In the genomic region with DNA sequence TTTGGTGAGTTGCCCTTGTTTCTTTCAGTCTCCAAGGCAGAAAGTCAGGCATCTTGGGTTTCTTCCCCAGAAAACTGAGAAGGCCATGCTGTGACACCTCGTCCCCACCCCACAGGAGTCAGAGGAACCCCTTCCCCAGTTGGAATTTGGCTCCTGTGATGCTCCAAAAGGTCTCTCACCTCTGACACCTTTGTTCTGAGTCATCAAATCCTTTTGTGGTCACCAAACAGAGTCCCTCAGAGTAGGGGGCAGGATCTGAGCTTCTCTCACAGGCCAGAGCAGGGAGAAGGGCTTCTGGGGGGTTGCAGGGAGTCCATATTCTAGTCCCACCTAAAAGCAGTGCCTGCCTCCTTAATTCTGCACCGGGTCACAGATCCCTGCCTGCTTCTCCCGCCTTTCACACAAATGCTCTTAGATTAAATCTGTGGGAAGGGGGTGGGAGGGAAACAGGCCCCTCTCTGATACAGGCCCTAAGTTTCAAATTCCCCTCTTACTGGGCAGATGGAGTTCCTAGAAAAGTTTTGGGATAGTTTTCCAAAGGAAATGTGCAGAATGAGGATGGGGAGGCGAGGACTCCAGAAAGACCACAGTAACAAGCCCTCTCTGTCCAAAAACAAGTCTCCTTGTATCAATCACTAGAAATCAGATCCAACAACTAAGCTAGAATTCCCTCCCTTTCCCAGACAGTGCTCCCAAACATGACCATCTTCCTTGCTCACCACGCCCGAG, we compare ENCODE assay signal across 14 cellular contexts. TPM values are rescaled to one million over a fixed set of nuclear protein-coding genes. Genes with fewer than 3 reads are reported as not detected.
DNase-seq lines count a peak whose midpoint lies in the region; ATAC-seq and TF ChIP-seq lines count a peak whose summit lies in the region.
"Had no signal": no experiment of that assay in that cellular context is flagged by ENCODE, and none has a peak within 500 bp of the region (broad histone marks: within the 10 kb centered on the region; RNA-seq: fewer than 3 reads in every experiment).

No MANE protein-coding gene starts in this region.

- POLR2A ChIA-PET in T-cell (lab: Charles Lee): interaction anchor here (0.6 to 0.7 kb wide), 3 partner anchors 11 to 559 kb away, joined by 4 to 8 read pairs (median 6); no protein-coding TSS in a partner anchor

- H3K36me3 Mint-ChIP-seq in activated naive CD8-positive, alpha-beta T cell: no peaks in the 10 kb centered on the region
- H3K36me3 Mint-ChIP-seq in activated naive CD8-positive, alpha-beta T cell treated with anti-CD3 and anti-CD28 coated beads, Interleukin-2, amount 50 U/mL, for 24 hours (ENCODE audit: low read depth): no peaks in the 10 kb centered on the region
- H3K36me3 Mint-ChIP-seq in T-cell: no peaks in the 10 kb centered on the region
- no peaks in the 10 kb centered on the region for H3K36me3 Mint-ChIP-seq in stimulated activated memory B cell treated with anti-CD40 and anti-IgM and Interleukin-4, amounts not matched to agents 10 μg/mL and 1 μg/mL and 100 μg/mL, for 72 hours

- no peak for ATAC-seq in activated naive CD8-positive, alpha-beta T cell treated with anti-CD3 and anti-CD28 coated beads, Interleukin-2, amount 50 U/mL, for 24 hours
- ATAC-seq in T-cell (replicated peaks in 1 of 4) (no peak), lower lobe of right lung (no peak), HG03135 (IDR thresholded peaks at IDR 0.05; ENCODE audit: unreplicated experiment) (no peak)
- no peak for ATAC-seq in stimulated activated memory B cell treated with anti-CD40 and anti-IgM and Interleukin-4, amounts not matched to agents 10 μg/mL and 1 μg/mL and 100 μg/mL, for 72 hours

- peak overlapping the region; percentile 93 for H3K4me3 Mint-ChIP-seq in activated naive CD8-positive, alpha-beta T cell
- H3K4me3 Mint-ChIP-seq in activated naive CD8-positive, alpha-beta T cell treated with anti-CD3 and anti-CD28 coated beads, Interleukin-2, amount 50 U/mL, for 24 hours: no peak overlapping the region
- peak overlapping the region; percentile 69 to 85 (median 83) for H3K4me3 Mint-ChIP-seq in T-cell
- H3K4me3 Mint-ChIP-seq in stimulated activated memory B cell treated with anti-CD40 and anti-IgM and Interleukin-4, amounts not matched to agents 10 μg/mL and 1 μg/mL and 100 μg/mL, for 72 hours: peak overlapping the region; percentile 84

- no peaks in the 10 kb centered on the region for H3K36me3 ChIP-seq in lower lobe of right lung
- H3K36me3 ChIP-seq: BE2C had no signal

- H3K9me3 ChIP-seq in lower lobe of right lung: no peaks in the 10 kb centered on the region
- H3K9me3 ChIP-seq: BE2C had no signal

- peaks cover 7% of the 10 kb centered on the region for H3K27me3 Mint-ChIP-seq in activated naive CD8-positive, alpha-beta T cell
- peaks cover 32% of the 10 kb centered on the region for H3K27me3 Mint-ChIP-seq in activated naive CD8-positive, alpha-beta T cell treated with anti-CD3 and anti-CD28 coated beads, Interleukin-2, amount 50 U/mL, for 24 hours
- H3K27me3 Mint-ChIP-seq in T-cell: peaks cover 3 to 23% of the 10 kb centered on the region in 2 donors
- peaks cover 19% of the 10 kb centered on the region for H3K27me3 Mint-ChIP-seq in stimulated activated memory B cell treated with anti-CD40 and anti-IgM and Interleukin-4, amounts not matched to agents 10 μg/mL and 1 μg/mL and 100 μg/mL, for 72 hours

- peaks cover 31% of the 10 kb centered on the region for H3K4me1 ChIP-seq in lower lobe of right lung
- H3K4me1 ChIP-seq: BE2C had no signal

- H3K9me3 Mint-ChIP-seq in activated naive CD8-positive, alpha-beta T cell (ENCODE audit: low read depth): no peaks in the 10 kb centered on the region
- no peaks in the 10 kb centered on the region for H3K9me3 Mint-ChIP-seq in activated naive CD8-positive, alpha-beta T cell treated with anti-CD3 and anti-CD28 coated beads, Interleukin-2, amount 50 U/mL, for 24 hours
- H3K9me3 Mint-ChIP-seq in T-cell: no peaks in the 10 kb centered on the region
- H3K9me3 Mint-ChIP-seq in stimulated activated memory B cell treated with anti-CD40 and anti-IgM and Interleukin-4, amounts not matched to agents 10 μg/mL and 1 μg/mL and 100 μg/mL, for 72 hours: no peaks in the 10 kb centered on the region

- peak overlapping the region; percentile 10 for H3K27ac Mint-ChIP-seq in activated naive CD8-positive, alpha-beta T cell
- no peak overlapping the region for H3K27ac Mint-ChIP-seq in activated naive CD8-positive, alpha-beta T cell treated with anti-CD3 and anti-CD28 coated beads, Interleukin-2, amount 50 U/mL, for 24 hours
- H3K27ac Mint-ChIP-seq in T-cell: no peak overlapping the region
- no peak overlapping the region for H3K27ac Mint-ChIP-seq in stimulated activated memory B cell treated with anti-CD40 and anti-IgM and Interleukin-4, amounts not matched to agents 10 μg/mL and 1 μg/mL and 100 μg/mL, for 72 hours

- H3K27me3 ChIP-seq in lower lobe of right lung (ENCODE audit: low read depth): peaks cover 23% of the 10 kb centered on the region

- H3K27ac ChIP-seq in lower lobe of right lung: no peak overlapping the region

- peaks cover 12% of the 10 kb centered on the region for H3K4me1 Mint-ChIP-seq in activated naive CD8-positive, alpha-beta T cell (ENCODE audit: low read depth)
- H3K4me1 Mint-ChIP-seq in activated naive CD8-positive, alpha-beta T cell treated with anti-CD3 and anti-CD28 coated beads, Interleukin-2, amount 50 U/mL, for 24 hours: peaks cover 21% of the 10 kb centered on the region
- peaks cover 18 to 27% (median 27%) of the 10 kb centered on the region in 3 donors for H3K4me1 Mint-ChIP-seq in T-cell
- H3K4me1 Mint-ChIP-seq in stimulated activated memory B cell treated with anti-CD40 and anti-IgM and Interleukin-4, amounts not matched to agents 10 μg/mL and 1 μg/mL and 100 μg/mL, for 72 hours: peaks cover 46% of the 10 kb centered on the region

- peak overlapping the region; percentile 68 for H3K4me3 ChIP-seq in lower lobe of right lung

- intact Hi-C loops in lower lobe of right lung (cut with DNase I): loop anchor here (10.0 kb wide), 1 partner anchor 54 kb away; no protein-coding TSS in a partner anchor

- CTCF ChIA-PET in T-cell (lab: Charles Lee): interaction anchor here (0.6 to 3.0 kb wide), 9 partner anchors 26 to 1941 kb away, joined by 3 to 21 read pairs (median 10); no protein-coding TSS in a partner anchor

- DNase-seq in activated naive CD8-positive, alpha-beta T cell treated with anti-CD3 and anti-CD28 coated beads, Interleukin-2, amount 50 U/mL, for 24 hours: no peak
- no peak for DNase-seq in T-cell
- no peak for DNase-seq in lower lobe of right lung
- DNase-seq in activated CD4-positive, CD25-positive, alpha-beta regulatory T cell treated with anti-CD3 and anti-CD28 coated beads, Interleukin-2, amount 50 U/mL, for 72 hours: no peak
- DNase-seq in amygdala (lab: John Stamatoyannopoulos, UW): no peak
- DNase-seq: activated effector memory CD4-positive, alpha-beta T cell treated with anti-CD3 and anti-CD28 coated beads, Interleukin-2, amount 50 U/mL, for 16 hours; BE2C; GF-D8; islet precursor cell; NCI-H1105; NCI-H446 had no signal

- no peak for TF ChIP-seq CTCF in lower lobe of right lung (IDR thresholded peaks at IDR 0.05)

RNA-seq across cellular contexts. Expression of a gene that starts 1.3 kb away (rescaled TPM):
- total RNA-seq in T-cell: under 1 TPM in 1 of 5 donors, not detected in 4; 0.13 TPM
- 1.9 TPM for total RNA-seq in lower lobe of right lung

RNA-seq across cellular contexts. Expression of a gene that starts 18.7 kb away (rescaled TPM):
- total RNA-seq in T-cell (10 to 100 TPM; 10.4 to 21.7 (median 18.3) TPM), lower lobe of right lung (46.8 TPM)

RNA-seq across cellular contexts. Expression of a gene that starts 18.9 kb away (rescaled TPM):
- total RNA-seq in T-cell: 1 to 10 TPM; 4.5 to 6.3 (median 5.0) TPM
- total RNA-seq in lower lobe of right lung: 21.1 TPM
